ENCODE assay signal across 8 cellular contexts in genomic region chr19:1104452-1105216, GRCh38.
A peak's percentile ranks its signal among the peaks of the same experiment; 100 is the strongest.
DNase-seq lines count a peak whose midpoint lies in the region; ATAC-seq and TF ChIP-seq lines count a peak whose summit lies in the region.

No MANE protein-coding gene starts in this region.

- TF ChIP-seq CTCF in GM10266 (IDR thresholded peaks at IDR 0.05; ENCODE audit: control insufficient read depth, insufficient read depth, low read depth, missing control alignments): no peak

- peak; percentile 29 for ATAC-seq in HG02571 (IDR thresholded peaks at IDR 0.05; ENCODE audit: unreplicated experiment)

- H3K27ac ChIP-seq in cingulate gyrus (ENCODE audit: low read depth, low read length): peak overlapping the region; percentile 90

- peak; percentile 94 for DNase-seq in GM10266 (ENCODE audit: extremely low spot score)
- peak; percentile 57 for DNase-seq in NCI-H146 (lab: John Stamatoyannopoulos, UW)
- DNase-seq in activated CD4-positive, alpha-beta T cell treated with anti-CD3 and anti-CD28 coated beads for 1 hour: peak; percentile 57
- peak; percentile 80 for DNase-seq in kidney tubule cell (ENCODE audit: low spot score)
- peak; percentile 82 for DNase-seq in stimulated activated CD4-positive, alpha-beta T cell treated with anti-CD3 and anti-CD28 coated beads, Interleukin-15, amount 100 ng/mL, for 24 hours
- no peak for DNase-seq in NCI-H187 treated with DMSO at 0.1 percent for 48 hours (lab: John Stamatoyannopoulos, UW)
